ENCODE assay signal across 8 cellular contexts in the genomic region with DNA sequence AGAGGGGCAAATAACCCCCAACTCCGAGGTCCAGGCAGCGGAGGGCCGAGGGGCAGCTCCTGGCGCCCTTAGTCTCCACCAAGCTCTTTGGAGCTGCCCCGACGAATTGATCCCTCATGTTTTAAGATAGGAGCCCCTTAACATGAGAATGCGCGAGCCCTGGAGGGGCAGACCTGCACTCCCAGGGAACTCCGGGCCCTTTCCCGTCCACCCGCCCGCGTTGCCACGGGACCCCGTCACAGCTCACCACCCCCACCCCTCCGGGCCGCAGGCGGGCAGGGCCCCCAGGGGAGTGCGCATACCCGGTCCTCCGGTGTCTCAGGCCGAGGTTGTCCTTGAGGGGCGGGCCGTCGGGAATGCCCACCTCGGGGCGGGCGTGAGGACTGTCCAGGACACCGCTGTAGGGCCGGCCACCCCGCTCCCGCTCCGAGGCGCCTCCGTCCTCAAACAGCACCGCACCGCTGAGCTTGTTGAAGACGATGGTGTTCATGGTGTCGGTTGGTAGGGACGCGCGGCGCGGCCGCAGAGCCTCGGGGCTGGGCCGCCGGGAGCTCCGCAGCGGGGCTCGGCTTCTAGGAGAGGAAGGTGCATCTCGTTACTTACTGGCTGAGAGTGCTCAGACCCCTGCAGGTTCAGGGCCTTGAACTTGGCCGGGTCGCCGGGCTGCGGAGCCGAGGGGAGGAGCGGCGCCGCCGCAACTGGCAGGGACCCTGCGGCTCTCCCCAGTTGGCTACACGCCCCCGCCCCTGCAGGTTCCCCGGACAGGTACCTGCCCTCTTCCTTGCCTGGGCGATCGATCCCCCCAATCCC. TPM values are rescaled to one million over a fixed set of nuclear protein-coding genes. Genes with fewer than 3 reads are reported as not detected.
A peak's percentile ranks its signal among the peaks of the same experiment; 100 is the strongest.
DNase-seq lines count a peak whose midpoint lies in the region; ATAC-seq and TF ChIP-seq lines count a peak whose summit lies in the region.

No MANE protein-coding gene starts in this region.

- H3K4me1 ChIP-seq in A673 (ENCODE audit: insufficient read depth, low read length, poor library complexity, severe bottlenecking): peaks cover 22% of the 10 kb centered on the region
- H3K4me1 ChIP-seq in HUES6 (ENCODE audit: control insufficient read depth, insufficient read depth, low read length): peaks cover 20% of the 10 kb centered on the region
- peaks cover 20 to 43% of the 10 kb centered on the region in 2 experiments for H3K4me1 ChIP-seq in trophoblast cell (ENCODE audit: control insufficient read depth in 1 of 2, insufficient read depth in 2 of 2, low read length in 2 of 2)

- no peaks in the 10 kb centered on the region for H3K79me2 ChIP-seq in trophoblast cell (ENCODE audit: control insufficient read depth, insufficient read depth, low read length, poor library complexity)

- H3K27me3 ChIP-seq in A673 (replicated peaks; ENCODE audit: insufficient read depth, low read depth, low read length, poor library complexity) (peaks cover 60% of the 10 kb centered on the region), HUES6 (ENCODE audit: control insufficient read depth, insufficient read depth, low read length) (peaks cover 82% of the 10 kb centered on the region), trophoblast cell (ENCODE audit: insufficient read depth, low read length) (peaks cover 58% of the 10 kb centered on the region)

- peak overlapping the region; percentile 98 for H3K4me2 ChIP-seq in trophoblast cell (ENCODE audit: low read length)

- H3K14ac ChIP-seq in trophoblast cell (ENCODE audit: low read length): no peak overlapping the region

- H3K4me3 ChIP-seq in A673 (ENCODE audit: low read depth, low read length, poor library complexity, severe bottlenecking): peak overlapping the region; percentile 53
- peak overlapping the region; percentile 81 for H3K4me3 ChIP-seq in HUES6 (ENCODE audit: low read depth, low read length)
- H3K4me3 ChIP-seq in trophoblast cell (ENCODE audit: low read depth, low read length): peak overlapping the region; percentile 69

- H4K91ac ChIP-seq in trophoblast cell (ENCODE audit: low read depth, low read length): no peak overlapping the region

- DNase-seq in A673 (ENCODE audit: low spot score): peak; percentile 27
- DNase-seq in activated effector memory CD4-positive, alpha-beta T cell treated with anti-CD3 and anti-CD28 coated beads, Interleukin-2, amount 50 U/mL, for 16 hours: peak; percentile 72
- DNase-seq in Right ventricle myocardium superior: peak; percentile 40
- DNase-seq in trophoblast cell: peak; percentile 7 to 52
- DNase-seq in SIG-M5 (lab: John Stamatoyannopoulos, UW): no peak

- intact Hi-C loops in A673 (cut with micrococcal nuclease; ENCODE audit: unreplicated experiment) (loop anchor here (2.0 to 10.0 kb wide), 3 partner anchors 434 to 642 kb away; no protein-coding TSS in a partner anchor), Right ventricle myocardium superior (cut with DNase I) (loop anchor here (10.0 kb wide), 1 partner anchor 442 kb away; no protein-coding TSS in a partner anchor)

- H3K79me1 ChIP-seq in trophoblast cell (ENCODE audit: low read length): no peaks in the 10 kb centered on the region

- H3K9me3 ChIP-seq in A673 (ENCODE audit: low read depth, low read length, poor library complexity, severe bottlenecking) (no peaks in the 10 kb centered on the region), HUES6 (ENCODE audit: control insufficient read depth, insufficient read depth, low read depth, low read length) (no peaks in the 10 kb centered on the region), trophoblast cell (ENCODE audit: insufficient read depth, low read depth, low read length) (peaks cover 10% of the 10 kb centered on the region)

- ATAC-seq in Right ventricle myocardium superior (ENCODE audit: poor library complexity): peak; percentile 41
- no peak for ATAC-seq in HG03439 (IDR thresholded peaks at IDR 0.05; ENCODE audit: unreplicated experiment)
- no peak for ATAC-seq in GM19452 (IDR thresholded peaks at IDR 0.05; ENCODE audit: unreplicated experiment)

- CTCF ChIA-PET in A673 (lab: Charles Lee): interaction anchor here (0.6 to 0.9 kb wide), 4 partner anchors 437 to 1699 kb away, joined by 3 to 4 read pairs (median 4); no protein-coding TSS in a partner anchor

- H4K8ac ChIP-seq in trophoblast cell (ENCODE audit: low read depth, low read length): no peak overlapping the region

- H2AK5ac ChIP-seq in trophoblast cell (ENCODE audit: low read length): no peak overlapping the region

- peak overlapping the region; percentile 56 for H2AFZ ChIP-seq in trophoblast cell (ENCODE audit: insufficient read depth, low read length, poor library complexity)

- no peak overlapping the region for H2BK5ac ChIP-seq in trophoblast cell (ENCODE audit: low read depth, low read length, poor library complexity)

- H3K27ac ChIP-seq in A673 (ENCODE audit: low read depth, low read length, poor library complexity, severe bottlenecking): no peak overlapping the region
- 0 out of 2 replicates have a peak overlapping the region, but pooled peaks have one; percentile 27 for H3K27ac ChIP-seq in HUES6 (ENCODE audit: low read depth, low read length)
- no peak overlapping the region for H3K27ac ChIP-seq in trophoblast cell (ENCODE audit: low read depth, low read length)

- no peak for TF ChIP-seq CTCF in A673 (conservative IDR thresholded peaks at IDR 0.05; ENCODE audit: low read depth, low read length)

- H3K36me3 ChIP-seq in A673 (ENCODE audit: insufficient read depth, low read length, poor library complexity, severe bottlenecking) (no peaks in the 10 kb centered on the region), HUES6 (ENCODE audit: control insufficient read depth, insufficient read depth, low read length) (no peaks in the 10 kb centered on the region), trophoblast cell (ENCODE audit: control insufficient read depth in 1 of 2, insufficient read depth in 2 of 2, low read length in 2 of 2) (no peaks in the 10 kb centered on the region)

- WGBS in trophoblast cell (ENCODE audit: extremely low coverage, insufficient coverage, insufficient read length): no CpG with 5 or more reads among the region's 67 CpGs

- POLR2A ChIA-PET in A673 (lab: Charles Lee; ENCODE audit: low non-redundant PET): no interaction called here

- H3K9ac ChIP-seq in HUES6 (ENCODE audit: low read length) (peak overlapping the region; percentile 79), trophoblast cell (ENCODE audit: low read length) (peak overlapping the region; percentile 31)

- no peak overlapping the region for H3K18ac ChIP-seq in trophoblast cell (ENCODE audit: low read length)

- H3K4ac ChIP-seq in trophoblast cell (ENCODE audit: low read depth, low read length): no peak overlapping the region

- H3K23ac ChIP-seq in trophoblast cell (ENCODE audit: low read length): no peak overlapping the region

- BruUV-seq in A673 (replicated peaks; lab: Mats Ljungman, UMichigan): no TSS peak

- H2BK120ac ChIP-seq in trophoblast cell (ENCODE audit: insufficient read depth, low read length, poor library complexity): no peak overlapping the region

- no peak overlapping the region for H2BK12ac ChIP-seq in trophoblast cell (ENCODE audit: low read length)

- H4K12ac ChIP-seq in trophoblast cell (ENCODE audit: low read depth, low read length): no peak overlapping the region

RNA-seq across cellular contexts. Expression of a gene that starts 2.5 kb away (rescaled TPM):
- 0.09 TPM in 1 of 2 replicates, not detected in the other for total RNA-seq in A673 (2021)
- not detected for total RNA-seq in Right ventricle myocardium superior
- polyA plus RNA-seq in trophoblast cell (2013): 0.10 and 0.15 TPM in 2 replicates
